26 cellular contexts compared by ENCODE assay signal in genomic region chr13:38265135-38265497, GRCh38.
DNase-seq lines count a peak whose midpoint lies in the region; ATAC-seq and TF ChIP-seq lines count a peak whose summit lies in the region.
"Had no signal": no experiment of that assay in that cellular context is flagged by ENCODE, and none has a peak within 500 bp of the region (broad histone marks: within the 10 kb centered on the region; RNA-seq: fewer than 3 reads in every experiment).

No MANE protein-coding gene starts in this region.

- H3K4me2 ChIP-seq in neuronal stem cell (ENCODE audit: insufficient read depth, low read length, poor library complexity, severe bottlenecking), result no peak overlapping the region

- H3K4me1 ChIP-seq in endodermal cell (ENCODE audit: control insufficient read depth, insufficient read depth, low read length) (peaks cover 3% of the 10 kb centered on the region), neuronal stem cell (ENCODE audit: control insufficient read depth in 2 of 2, insufficient read depth in 1 of 2, low read depth in 1 of 2, low read length in 2 of 2) (peaks cover 0 to 2% of the 10 kb centered on the region in 2 donors)
- H3K4me1 ChIP-seq: breast epithelium had no signal

- H3K9me3 Mint-ChIP-seq in endodermal cell, result peaks cover 4% of the 10 kb centered on the region
- H3K9me3 Mint-ChIP-seq: activated naive CD4-positive, alpha-beta T cell treated with anti-CD3 and anti-CD28 coated beads, Interleukin-2, amount 50 U/mL, for 24 hours; memory B cell had no signal

- peak; percentile 68 for DNase-seq in DMS53 (lab: John Stamatoyannopoulos, UW)
- DNase-seq in DMS53 treated with DMSO at 0.1 percent for 48 hours (lab: John Stamatoyannopoulos, UW; ENCODE audit: unreplicated experiment), result no peak
- DNase-seq in NCI-H1092 (lab: John Stamatoyannopoulos, UW), result peak; percentile 1
- peak; percentile 45 for DNase-seq in endodermal cell
- no peak for DNase-seq in neuronal stem cell (ENCODE audit: low spot score)
- no peak for DNase-seq in stimulated activated CD4-positive, alpha-beta T cell treated with anti-CD3 and anti-CD28 coated beads, Interleukin-15, amount 100 ng/mL, for 24 hours
- no peak for DNase-seq in head of caudate nucleus
- DNase-seq: 8988T; activated CD4-positive, alpha-beta T cell treated with anti-CD3 and anti-CD28 coated beads, Interleukin-2, amount 50 U/mL, for 4 hours; activated CD8-positive, alpha-beta memory T cell treated with anti-CD3 and anti-CD28 coated beads, Interleukin-2, amount 50 U/mL, for 4 hours; CD4-positive, CD25-positive, alpha-beta regulatory T cell; GDM1; KBM-7; NCI-H1417 treated with DMSO at 0.1 percent for 48 hours; NCI-H2107; stimulated activated naive CD4-positive, alpha-beta T cell treated with Interleukin-2 at 50 U/mL for 16 hours; T-helper 1 cell had no signal

- H2BK15ac ChIP-seq in neuronal stem cell (ENCODE audit: low read length), result no peak overlapping the region

- H2AK5ac ChIP-seq in neuronal stem cell (ENCODE audit: low read depth, low read length), result no peak overlapping the region

- H3K27ac ChIP-seq in endodermal cell (ENCODE audit: low read depth, low read length) (no peak overlapping the region), neuronal stem cell (replicated peaks; ENCODE audit: low read length) (no peak overlapping the region)
- H3K27ac ChIP-seq: breast epithelium, neutrophil, thoracic aorta had no signal

- intact Hi-C loops in head of caudate nucleus (cut with DNase I), result no loop called here

- no peak overlapping the region for H3K4me3 ChIP-seq in endodermal cell (ENCODE audit: low read length)
- H3K4me3 ChIP-seq in neuronal stem cell (ENCODE audit: low read length in 2 of 2), result no peak overlapping the region
- H3K4me3 ChIP-seq: breast epithelium, thoracic aorta had no signal

- no peak overlapping the region for H3K27ac Mint-ChIP-seq in endodermal cell
- H3K27ac Mint-ChIP-seq: activated naive CD4-positive, alpha-beta T cell treated with anti-CD3 and anti-CD28 coated beads, Interleukin-2, amount 50 U/mL, for 24 hours; activated T-helper 1 cell treated with anti-CD3 and anti-CD28 coated beads, Interleukin-12 subunit alpha, Interleukin-12 subunit beta, Interleukin-2, Interleukin-4 antibody, amounts not matched to agents 30 ng/mL and 10 ng/mL and 1 ng/mL, durations not matched to agents 14 hours and 24 hours and 36 hours; CD4-positive, CD25-positive, alpha-beta regulatory T cell; memory B cell; progenitor cell of endocrine pancreas had no signal

- 80 to 91% methylated on average over 1 to 2 of the region's 2 CpGs for WGBS in endodermal cell (ENCODE audit: insufficient coverage in 1 of 2, insufficient read length in 1 of 2), 2 experiments
- WGBS in neuronal stem cell (ENCODE audit: extremely low coverage in 2 of 2, insufficient read length in 2 of 2, insufficient replicate concordance in 1 of 2), 2 donors, result no CpG with 5 or more reads among the region's 2 CpGs

- H3K27me3 Mint-ChIP-seq in endodermal cell (ENCODE audit: insufficient read depth), result no peaks in the 10 kb centered on the region
- H3K27me3 Mint-ChIP-seq: CD4-positive, CD25-positive, alpha-beta regulatory T cell; progenitor cell of endocrine pancreas had no signal

- H3K9me3 ChIP-seq in endodermal cell (ENCODE audit: control insufficient read depth, low read length) (peaks cover 6% of the 10 kb centered on the region), neuronal stem cell (replicated peaks in 1 of 2; ENCODE audit: control insufficient read depth in 2 of 2, insufficient read depth in 1 of 2, low read depth in 1 of 2, low read length in 2 of 2) (no peaks in the 10 kb centered on the region)
- H3K9me3 ChIP-seq: neutrophil, thoracic aorta had no signal

- H3K18ac ChIP-seq in neuronal stem cell (ENCODE audit: low read length), result peak overlapping the region; percentile 77

- H3K23ac ChIP-seq in neuronal stem cell (ENCODE audit: low read depth, low read length, poor library complexity), result no peak overlapping the region

- H4K8ac ChIP-seq in neuronal stem cell (ENCODE audit: low read depth, low read length), result no peak overlapping the region

- no peak for TF ChIP-seq CTCF in endodermal cell (conservative IDR thresholded peaks at IDR 0.05)

- H2BK120ac ChIP-seq in neuronal stem cell (ENCODE audit: low read depth, low read length), result no peak overlapping the region

- peaks cover 23% of the 10 kb centered on the region for H3K4me1 Mint-ChIP-seq in endodermal cell
- H3K4me1 Mint-ChIP-seq: activated naive CD4-positive, alpha-beta T cell treated with anti-CD3 and anti-CD28 coated beads, Interleukin-2, amount 50 U/mL, for 24 hours; CD4-positive, CD25-positive, alpha-beta regulatory T cell; memory B cell had no signal

- no peak overlapping the region for H4K91ac ChIP-seq in neuronal stem cell (ENCODE audit: low read depth, low read length, poor library complexity)

- no peak for ATAC-seq in GM18873 (IDR thresholded peaks at IDR 0.05; ENCODE audit: low FRiP score, unreplicated experiment)
- ATAC-seq: HCT116 had no signal

- no peak overlapping the region for H2AFZ ChIP-seq in neuronal stem cell (ENCODE audit: low read length)

- no peak overlapping the region for H3K14ac ChIP-seq in neuronal stem cell (ENCODE audit: low read length)

- H3K4me3 Mint-ChIP-seq in endodermal cell, result no peak overlapping the region
- H3K4me3 Mint-ChIP-seq: activated naive CD4-positive, alpha-beta T cell treated with anti-CD3 and anti-CD28 coated beads, Interleukin-2, amount 50 U/mL, for 24 hours; activated T-helper 1 cell treated with anti-CD3 and anti-CD28 coated beads, Interleukin-12 subunit alpha, Interleukin-12 subunit beta, Interleukin-2, Interleukin-4 antibody, amounts not matched to agents 30 ng/mL and 10 ng/mL and 1 ng/mL, durations not matched to agents 14 hours and 24 hours and 36 hours; CD4-positive, CD25-positive, alpha-beta regulatory T cell; memory B cell had no signal

- no peaks in the 10 kb centered on the region for H3K36me3 ChIP-seq in endodermal cell (ENCODE audit: control insufficient read depth, insufficient read depth, low read length)
- H3K36me3 ChIP-seq in neuronal stem cell (replicated peaks in 1 of 2; ENCODE audit: control insufficient read depth in 2 of 2, insufficient read depth in 2 of 2, low read length in 2 of 2), result no peaks in the 10 kb centered on the region
- H3K36me3 ChIP-seq: breast epithelium, neutrophil, thoracic aorta had no signal

- no peak overlapping the region for H3K4ac ChIP-seq in neuronal stem cell (ENCODE audit: low read length)

- no peaks in the 10 kb centered on the region for H3K79me1 ChIP-seq in neuronal stem cell (ENCODE audit: low read depth, low read length)

- no peak overlapping the region for H2BK5ac ChIP-seq in neuronal stem cell (ENCODE audit: low read length)

- H3K27me3 ChIP-seq in endodermal cell (ENCODE audit: control insufficient read depth, insufficient read depth, low read length, poor library complexity, severe bottlenecking) (no peaks in the 10 kb centered on the region), neuronal stem cell (ENCODE audit: control insufficient read depth in 3 of 3, insufficient read depth in 3 of 3, low read depth in 1 of 3, low read length in 3 of 3) (no peaks in the 10 kb centered on the region)
- H3K27me3 ChIP-seq: breast epithelium, neutrophil had no signal

- no peaks in the 10 kb centered on the region for H3K36me3 Mint-ChIP-seq in endodermal cell (ENCODE audit: low read depth)
- H3K36me3 Mint-ChIP-seq: activated naive CD4-positive, alpha-beta T cell treated with anti-CD3 and anti-CD28 coated beads, Interleukin-2, amount 50 U/mL, for 24 hours; CD4-positive, CD25-positive, alpha-beta regulatory T cell; memory B cell had no signal

- H2BK12ac ChIP-seq in neuronal stem cell (ENCODE audit: low read length), result no peak overlapping the region

- H3K9ac ChIP-seq in endodermal cell (ENCODE audit: extremely low read depth, low read length, poor library complexity, severe bottlenecking) (no peak overlapping the region), neuronal stem cell (ENCODE audit: low read depth, low read length, poor library complexity) (no peak overlapping the region)

Comparison
In these comparisons a context has a peak if more than half of its experiments do, and no peak if none do; other contexts are left out.
1. DNase-seq: peak in DMS53 (single experiment), NCI-H1092 (single experiment) and endodermal cell (single experiment); none in DMS53 treated with DMSO at 0.1 percent for 48 hours (single experiment), neuronal stem cell (single experiment), stimulated activated CD4-positive, alpha-beta T cell treated with anti-CD3 and anti-CD28 coated beads, Interleukin-15, amount 100 ng/mL, for 24 hours (single experiment) and head of caudate nucleus (0 of 42).